ENCODE assay signal across 19 cellular contexts in the genomic region with DNA sequence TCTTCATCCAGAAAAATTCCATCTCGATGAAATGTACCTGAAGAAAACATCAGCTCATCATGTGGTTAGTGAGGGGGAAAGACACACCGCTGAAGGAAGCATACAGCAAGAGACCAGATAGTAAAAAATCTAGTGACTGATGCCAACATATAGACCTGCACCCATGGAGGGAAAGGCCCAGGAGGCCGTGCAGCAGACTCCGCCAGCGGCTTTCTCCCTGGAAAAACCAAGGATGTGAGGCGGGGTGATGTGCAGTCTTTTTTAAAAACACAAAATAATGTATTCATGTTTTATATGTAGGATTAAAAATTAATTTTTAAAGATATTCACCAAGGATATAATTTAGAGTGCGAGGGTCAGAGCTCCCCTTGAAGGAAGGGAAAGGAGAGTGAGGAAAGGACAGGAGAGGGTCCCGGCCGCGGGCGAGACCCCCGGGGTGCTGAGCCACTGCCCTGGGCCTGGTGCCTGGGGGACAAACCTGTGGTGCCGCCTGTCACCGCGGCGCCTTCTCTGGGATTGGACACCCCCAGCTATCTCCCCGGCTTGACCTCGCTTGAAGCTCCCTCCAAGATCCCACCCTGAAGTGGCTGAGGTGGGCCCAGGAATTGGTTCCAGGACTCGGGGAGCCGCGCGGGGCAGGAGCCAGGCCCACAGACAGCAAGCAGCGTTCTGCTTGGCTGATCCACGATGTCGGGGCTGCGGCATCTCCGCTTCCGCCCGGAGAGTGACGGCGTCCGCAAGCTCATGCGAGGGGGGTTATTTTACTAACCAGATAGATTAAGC. TPM values are rescaled to one million over a fixed set of nuclear protein-coding genes. Genes with fewer than 3 reads are reported as not detected.
DNase-seq lines count a peak whose midpoint lies in the region; ATAC-seq and TF ChIP-seq lines count a peak whose summit lies in the region.
"Had no signal": no experiment of that assay in that cellular context is flagged by ENCODE, and none has a peak within 500 bp of the region (broad histone marks: within the 10 kb centered on the region; RNA-seq: fewer than 3 reads in every experiment).

No MANE protein-coding gene starts in this region.

- no peak overlapping the region for H3K4me2 ChIP-seq in osteoblast (ENCODE audit: insufficient read depth, low read length)
- H3K4me2 ChIP-seq: BLaER1 treated with 17β-estradiol and CSF1 and Interleukin-3, amounts not matched to agents 10 nM and 100 nM; GM23338 had no signal

- H2AFZ ChIP-seq in osteoblast (ENCODE audit: low read length), result no peak overlapping the region
- H2AFZ ChIP-seq: GM23338 had no signal

- peak; percentile 4 for DNase-seq in Right ventricle myocardium inferior (ENCODE audit: missing footprints)
- no peak for DNase-seq in left cardiac atrium
- DNase-seq in chondrocyte (ENCODE audit: low spot score), result peak; percentile 72
- DNase-seq in osteoblast (ENCODE audit: insufficient read length, low spot score, missing footprints), result peak; percentile 73
- DNase-seq in NCI-H345 (lab: John Stamatoyannopoulos, UW), result no peak
- no peak for DNase-seq in NCI-H1694 (lab: John Stamatoyannopoulos, UW)
- DNase-seq: CD4-positive, alpha-beta T cell; CD8-positive, alpha-beta memory T cell; DMS 273 treated with DMSO at 0.1 percent for 48 hours; EL; GDM1; HFFc6 had no signal

- no peaks in the 10 kb centered on the region for H3K79me2 ChIP-seq in osteoblast (ENCODE audit: insufficient read depth, low read length)

- H3K4me1 ChIP-seq in osteoblast (ENCODE audit: insufficient read depth, low read length), result no peaks in the 10 kb centered on the region
- H3K4me1 ChIP-seq: HAP-1 had no signal

- TF ChIP-seq CTCF in chondrocyte (IDR thresholded peaks at IDR 0.05) (no peak), osteoblast (IDR thresholded peaks at IDR 0.05; ENCODE audit: extremely low read depth, low read depth, low read length) (no peak)

- ATAC-seq in Right ventricle myocardium inferior (no peak), left cardiac atrium (no peak)
- ATAC-seq: GM12878 had no signal

- H3K36me3 ChIP-seq in osteoblast (ENCODE audit: insufficient read depth, low read length), result no peaks in the 10 kb centered on the region
- H3K36me3 ChIP-seq: BLaER1 treated with 17β-estradiol and CSF1 and Interleukin-3, amounts not matched to agents 10 nM and 100 nM; HAP-1 had no signal

- H3K4me3 Mint-ChIP-seq in chondrocyte (ENCODE audit: unreplicated experiment), result no peak overlapping the region
- H3K4me3 Mint-ChIP-seq: B cell; CD14-positive monocyte; CD4-positive, alpha-beta T cell; CD8-positive, alpha-beta memory T cell; GM23338; HFFc6 had no signal

- H4K20me1 ChIP-seq in osteoblast (ENCODE audit: insufficient read depth, low read length), result no peaks in the 10 kb centered on the region

- H3K36me3 Mint-ChIP-seq in chondrocyte (ENCODE audit: low read depth), result no peaks in the 10 kb centered on the region
- H3K36me3 Mint-ChIP-seq: CD14-positive monocyte; CD8-positive, alpha-beta memory T cell had no signal

- H3K4me3 ChIP-seq in osteoblast (ENCODE audit: insufficient read depth, low read length), result no peak overlapping the region
- H3K4me3 ChIP-seq: BLaER1 treated with 17β-estradiol and CSF1 and Interleukin-3, amounts not matched to agents 10 nM and 100 nM; GM12878; GM23338; HAP-1 had no signal

- H3K27ac Mint-ChIP-seq in chondrocyte (ENCODE audit: unreplicated experiment), result no peak overlapping the region
- H3K27ac Mint-ChIP-seq: B cell; CD14-positive monocyte; CD4-positive, alpha-beta T cell; CD8-positive, alpha-beta memory T cell; GM23338; HFFc6 had no signal

- no peaks in the 10 kb centered on the region for H3K9me3 ChIP-seq in osteoblast (ENCODE audit: low read depth, low read length)
- H3K9me3 ChIP-seq: BLaER1 treated with 17β-estradiol and CSF1 and Interleukin-3, amounts not matched to agents 10 nM and 100 nM; HAP-1 had no signal

- no peak overlapping the region for H3K27ac ChIP-seq in osteoblast (ENCODE audit: low read depth, low read length)
- H3K27ac ChIP-seq: 22Rv1; BLaER1 treated with 17β-estradiol and CSF1 and Interleukin-3, amounts not matched to agents 10 nM and 100 nM had no signal

- no peaks in the 10 kb centered on the region for H3K9me3 Mint-ChIP-seq in chondrocyte (ENCODE audit: low read depth)
- H3K9me3 Mint-ChIP-seq: CD14-positive monocyte; CD4-positive, alpha-beta T cell; GM23338; HFFc6 had no signal

- H3K27me3 ChIP-seq in osteoblast (ENCODE audit: insufficient read depth, low read length), result peaks cover 47% of the 10 kb centered on the region

- intact Hi-C loops in Right ventricle myocardium inferior (cut with DNase I), result no loop called here
- intact Hi-C loops in left cardiac atrium (cut with DNase I), result no loop called here

- H3K27me3 Mint-ChIP-seq in chondrocyte (ENCODE audit: low read depth), result peaks cover 46% of the 10 kb centered on the region

- H3K4me1 Mint-ChIP-seq in chondrocyte (ENCODE audit: low read depth), result peaks cover 10% of the 10 kb centered on the region
- H3K4me1 Mint-ChIP-seq: B cell; CD14-positive monocyte; CD8-positive, alpha-beta memory T cell had no signal

RNA-seq across cellular contexts. Expression of gene UNC5A, which starts 12.1 kb away (rescaled TPM):
- total RNA-seq in Right ventricle myocardium inferior (0.08 TPM), left cardiac atrium (under 1 TPM; 0.35 to 0.50 TPM), chondrocyte (0.15 to 0.18 TPM (median 0.17 TPM) in 3 replicates), osteoblast (not detected in 2 replicates)
- total RNA-seq: B cell; CD4-positive, alpha-beta T cell; CD8-positive, alpha-beta memory T cell; GM12878; HFFc6 had no signal

Comparison
In these comparisons a context has a peak if more than half of its experiments do, and no peak if none do; other contexts are left out.
1. DNase-seq: peak in Right ventricle myocardium inferior (single experiment), chondrocyte (single experiment) and osteoblast (single experiment); none in left cardiac atrium (single experiment), NCI-H345 (single experiment) and NCI-H1694 (single experiment).